In genomic region chr6:160035241-160035640, GRCh38 we compare ENCODE assay signal across 11 cellular contexts.
"Had no signal": no experiment of that assay in that cellular context is flagged by ENCODE, and none has a peak within 500 bp of the region (broad histone marks: within the 10 kb centered on the region; RNA-seq: fewer than 3 reads in every experiment).

No MANE protein-coding gene starts in this region.

- ATAC-seq: activated CD4-positive, alpha-beta T cell treated with anti-CD3 and anti-CD28 coated beads for 36 hours had no signal

- H3K27me3 ChIP-seq: tibial artery had no signal

- H3K9me3 ChIP-seq: tibial artery had no signal

- H3K4me3 ChIP-seq: lung, tibial artery had no signal

- H3K27me3 Mint-ChIP-seq: activated CD4-positive, alpha-beta memory T cell treated with anti-CD3 and anti-CD28 coated beads, Interleukin-2, amount 10 ng/mL, durations not matched to agents 7 days and 5 days; activated CD4-positive, alpha-beta T cell treated with anti-CD3 and anti-CD28 coated beads for 36 hours had no signal

- H3K9me3 Mint-ChIP-seq: activated CD4-positive, alpha-beta memory T cell treated with anti-CD3 and anti-CD28 coated beads, Interleukin-2, amount 10 ng/mL, durations not matched to agents 7 days and 5 days; activated naive CD4-positive, alpha-beta T cell treated with anti-CD3 and anti-CD28 coated beads for 36 hours; nephron had no signal

- DNase-seq: activated CD4-positive, alpha-beta memory T cell treated with anti-CD3 and anti-CD28 coated beads, Interleukin-2, amount 10 ng/mL, durations not matched to agents 7 days and 5 days; activated CD4-positive, alpha-beta T cell treated with anti-CD3 and anti-CD28 coated beads for 36 hours; activated CD8-positive, alpha-beta memory T cell treated with anti-CD3 and anti-CD28 coated beads, Interleukin-2, amount 50 U/mL, for 48 hours; activated naive CD4-positive, alpha-beta T cell treated with anti-CD3 and anti-CD28 coated beads for 36 hours; hypothalamus; stimulated activated CD4-positive, alpha-beta T cell treated with anti-CD3 and anti-CD28 coated beads, Interleukin-15, amount 100 ng/mL, for 24 hours; stimulated activated CD4-positive, alpha-beta T cell treated with anti-CD3 and anti-CD28 coated beads, Interleukin-4, amount 100 ng/mL, for 24 hours; T1000; tibial artery had no signal

- H3K27ac Mint-ChIP-seq: activated CD4-positive, alpha-beta memory T cell treated with anti-CD3 and anti-CD28 coated beads, Interleukin-2, amount 10 ng/mL, durations not matched to agents 7 days and 5 days; activated CD4-positive, alpha-beta T cell treated with anti-CD3 and anti-CD28 coated beads for 36 hours; activated naive CD4-positive, alpha-beta T cell treated with anti-CD3 and anti-CD28 coated beads for 36 hours had no signal

- H3K4me3 Mint-ChIP-seq: activated CD4-positive, alpha-beta memory T cell treated with anti-CD3 and anti-CD28 coated beads, Interleukin-2, amount 10 ng/mL, durations not matched to agents 7 days and 5 days; activated CD4-positive, alpha-beta T cell treated with anti-CD3 and anti-CD28 coated beads for 36 hours; activated naive CD4-positive, alpha-beta T cell treated with anti-CD3 and anti-CD28 coated beads for 36 hours; nephron had no signal
